Comparison of ENCODE assay signal across 12 cellular contexts in genomic region chr11:117239295-117239694, GRCh38. TPM values are rescaled to one million over a fixed set of nuclear protein-coding genes. Genes with fewer than 3 reads are reported as not detected.
DNase-seq lines count a peak whose midpoint lies in the region; ATAC-seq, FAIRE-seq and TF ChIP-seq lines count a peak whose summit lies in the region.
"Had no signal": no experiment of that assay in that cellular context is flagged by ENCODE, and none has a peak within 500 bp of the region (broad histone marks: within the 10 kb centered on the region; RNA-seq: fewer than 3 reads in every experiment).

No MANE protein-coding gene starts in this region.

- in situ Hi-C loops in K562 (cut with MboI), result loop anchor here (25.0 kb wide), 1 partner anchor 727 kb away; no protein-coding TSS in a partner anchor

- H3K9ac ChIP-seq in K562 (ENCODE audit: insufficient read depth in 1 of 2, low read depth in 2 of 2, low read length in 2 of 2), result no peak overlapping the region

- H2AFZ ChIP-seq in K562 (ENCODE audit: low read depth, low read length), result no peak overlapping the region

- no peak overlapping the region for H3K4me3 ChIP-seq in K562

- no peak for FAIRE-seq in K562 (lab: Jason Lieb, UNC)

- H3K9me3 ChIP-seq in K562 (replicated peaks; ENCODE audit: control insufficient read depth, insufficient read depth, low read depth, low read length), result no peaks in the 10 kb centered on the region

- no peaks in the 10 kb centered on the region for H4K20me1 ChIP-seq in K562 (replicated peaks; ENCODE audit: control insufficient read depth, insufficient read depth, low read length)

- TF ChIP-seq EP300 in K562 (IDR thresholded peaks at IDR 0.05; ENCODE audit: low read length), result no peak

- ATAC-seq in K562 (peak; percentile 38; the same call in 1 of the 3 replicates), HG03442 (IDR thresholded peaks at IDR 0.05; ENCODE audit: unreplicated experiment) (no peak)
- ATAC-seq in activated CD8-positive, alpha-beta memory T cell treated with anti-CD3 and anti-CD28 coated beads, Interleukin-2, amount 10 ng/mL, durations not matched to agents 7 days and 5 days, result no peak
- ATAC-seq: left lobe of liver, WTC11 had no signal

- intact Hi-C loops in K562 (cut with micrococcal nuclease), result no loop called here

- peaks cover 50% of the 10 kb centered on the region; the same call in 2 of the 3 replicates for H3K36me3 ChIP-seq in K562 (ENCODE audit: control insufficient read depth, insufficient read depth, low read length)

- no peak for TF ChIP-seq POLR2A in K562 (conservative IDR thresholded peaks at IDR 0.05)

- H3K27me3 ChIP-seq in K562 (ENCODE audit: control insufficient read depth in 2 of 2, insufficient read depth in 2 of 2, low read length in 2 of 2), result no peaks in the 10 kb centered on the region

- CTCF ChIA-PET in K562 (lab: Yijun Ruan, JAX; ENCODE audit: low intra/inter-chr PET ratio), result no interaction called here
- CTCF ChIA-PET in activated CD8-positive, alpha-beta memory T cell treated with anti-CD3 and anti-CD28 coated beads, Interleukin-2, amount 10 ng/mL, durations not matched to agents 7 days and 5 days (lab: Charles Lee), result interaction anchor here (1.3 to 1.7 kb wide), 2 partner anchors 12 to 89 kb away, joined by 5 to 6 read pairs; partner anchors contain the start of gene CEP164

- no peak overlapping the region for H3K4me2 ChIP-seq in K562 (ENCODE audit: insufficient read depth, low read length)

- peaks cover 3% of the 10 kb centered on the region; the same call in 1 of the 3 replicates for H3K79me2 ChIP-seq in K562 (ENCODE audit: control insufficient read depth, insufficient read depth, low read length)

- no TSS peak for BruUV-seq in K562 (replicated peaks; lab: Mats Ljungman, UMichigan)

- POLR2A ChIA-PET in K562 (lab: Yijun Ruan, JAX), result interaction anchor here (1.0 kb wide), 1 partner anchor 86 kb away, joined by 3 read pairs; no protein-coding TSS in a partner anchor

- no peak overlapping the region for H3K27ac Mint-ChIP-seq in activated CD8-positive, alpha-beta memory T cell treated with anti-CD3 and anti-CD28 coated beads, Interleukin-2, amount 10 ng/mL, durations not matched to agents 7 days and 5 days
- H3K27ac Mint-ChIP-seq: CD4-positive, alpha-beta T cell; WTC11 had no signal

- WGBS in K562 (ENCODE audit: insufficient coverage, low coverage, missing lambda C conversion rate), result 72% methylated on average over 6 of the region's 6 CpGs

- H3K27ac ChIP-seq in K562 (ENCODE audit: extremely low read depth, low read depth, low read length), result no peak overlapping the region

- no peaks in the 10 kb centered on the region for H3K27me3 Mint-ChIP-seq in activated CD8-positive, alpha-beta memory T cell treated with anti-CD3 and anti-CD28 coated beads, Interleukin-2, amount 10 ng/mL, durations not matched to agents 7 days and 5 days
- H3K27me3 Mint-ChIP-seq: CD4-positive, alpha-beta T cell had no signal

- no peaks in the 10 kb centered on the region for H3K4me1 ChIP-seq in K562 (replicated peaks in 1 of 2; ENCODE audit: control insufficient read depth in 2 of 2, insufficient read depth in 2 of 2, low read length in 2 of 2)

- H3K9me1 ChIP-seq in K562 (ENCODE audit: control insufficient read depth, insufficient read depth, low read length), result no peaks in the 10 kb centered on the region

- TF ChIP-seq CTCF in AG09319 (IDR thresholded peaks at IDR 0.05; ENCODE audit: low read depth, low read length) (peak; percentile 67), K562 (IDR thresholded peaks at IDR 0.05 in 2 of 3, conservative IDR thresholded peaks at IDR 0.05 in 1 of 3; ENCODE audit: insufficient read depth in 2 of 3, low read depth in 1 of 3, low read length in 3 of 3) (0 out of 6 replicates have a peak, but pooled peaks of 1 of the 3 experiments have one; percentile 17)

- H3K36me3 Mint-ChIP-seq in activated CD8-positive, alpha-beta memory T cell treated with anti-CD3 and anti-CD28 coated beads, Interleukin-2, amount 10 ng/mL, durations not matched to agents 7 days and 5 days, result peaks cover 7% of the 10 kb centered on the region

- DNase-seq in AG09319 (ENCODE audit: extremely low read depth, low read depth) (peak; percentile 63), Kasumi-1 (lab: John Stamatoyannopoulos, UW) (peak; percentile 11 to 21), K562 (ENCODE audit: extremely low read depth in 1 of 4, low spot score in 3 of 4) (no peak), kidney tubule cell (ENCODE audit: low spot score) (peak; percentile 65), DMS 273 treated with DMSO at 0.1 percent for 48 hours (lab: John Stamatoyannopoulos, UW) (no peak)
- DNase-seq in activated naive CD4-positive, alpha-beta T cell treated with Interleukin-2 at 50 U/mL for 16 hours, result no peak
- no peak for DNase-seq in activated CD8-positive, alpha-beta memory T cell treated with anti-CD3 and anti-CD28 coated beads, Interleukin-2, amount 10 ng/mL, durations not matched to agents 7 days and 5 days
- DNase-seq: CD4-positive, alpha-beta T cell; NCI-H1092 had no signal

- H3K4me1 Mint-ChIP-seq in activated CD8-positive, alpha-beta memory T cell treated with anti-CD3 and anti-CD28 coated beads, Interleukin-2, amount 10 ng/mL, durations not matched to agents 7 days and 5 days, result peaks cover 3% of the 10 kb centered on the region

- H3K9me3 Mint-ChIP-seq in activated CD8-positive, alpha-beta memory T cell treated with anti-CD3 and anti-CD28 coated beads, Interleukin-2, amount 10 ng/mL, durations not matched to agents 7 days and 5 days (ENCODE audit: low read depth), result no peaks in the 10 kb centered on the region
- H3K9me3 Mint-ChIP-seq: CD4-positive, alpha-beta T cell; WTC11 had no signal

- H3K4me3 Mint-ChIP-seq in activated CD8-positive, alpha-beta memory T cell treated with anti-CD3 and anti-CD28 coated beads, Interleukin-2, amount 10 ng/mL, durations not matched to agents 7 days and 5 days, result no peak overlapping the region
- H3K4me3 Mint-ChIP-seq: CD4-positive, alpha-beta T cell; WTC11 had no signal

- no peak for TF ChIP-seq RAD21 in K562 (CRISPR knock-in tag; conservative IDR thresholded peaks at IDR 0.05 in 1 of 2, IDR thresholded peaks at IDR 0.05 in 1 of 2)

RNA-seq across cellular contexts. Expression of gene RNF214, which starts 6.8 kb away (rescaled TPM):
- total RNA-seq in K562 (2011; cell fraction: chromatin; rRNA removed; ENCODE audit: low replicate concordance), result 50.5 and 69.2 TPM in 2 replicates
- 27.5 and 29.7 TPM in 2 replicates for total RNA-seq in K562 (2011; cell fraction: nucleolus; rRNA removed)
- total RNA-seq in K562 (2011; cell fraction: nucleoplasm; rRNA removed), result 50.4 and 53.5 TPM in 2 replicates
- total RNA-seq in K562 (2014; rRNA removed), result 6.6 and 10.1 TPM in 2 replicates
- 11.9 and 13.5 TPM in 2 replicates for total RNA-seq in K562 (2014; rRNA removed; fragmentation: Illumina TruSeq; extraction: Trizol)
- 9.5 and 10.2 TPM in 2 replicates for total RNA-seq in K562 (2015; rRNA removed; fragmentation: Illumina TruSeq; extraction: Trizol)
- 22.3 and 24.8 TPM in 2 replicates for total RNA-seq in K562 (2021)
- polyA plus RNA-seq in K562 (2011; rRNA removed), result 12.6 and 18.0 TPM in 2 replicates
- polyA plus RNA-seq in K562 (2011; cell fraction: cytosol; rRNA removed), result 12.9 and 16.7 TPM in 2 replicates
- polyA plus RNA-seq in K562 (2011; cell fraction: nucleus; rRNA removed), result 28.9 and 44.6 TPM in 2 replicates
- polyA plus RNA-seq in K562 (2012), result 12.9 and 16.1 TPM in 2 replicates
- polyA plus RNA-seq in K562 (2014; fragmentation: Illumina TruSeq; extraction: Trizol), result 20.2 and 22.7 TPM in 2 replicates
- 1 to 10 TPM; 6.6 to 7.4 TPM for polyA plus RNA-seq in K562 (2014; fragmentation: Nextera tagmentation; extraction: Ambion mirVana)
- 11.6 and 12.1 TPM in 2 replicates for polyA plus RNA-seq in K562 (2014; rRNA removed)
- 22.6 and 29.9 TPM in 2 replicates for polyA minus RNA-seq in K562 (2011; rRNA and poly(A)+ RNA removed)
- polyA minus RNA-seq in K562 (2011; cell fraction: cytosol; rRNA and poly(A)+ RNA removed), result 14.1 and 26.8 TPM in 2 replicates
- 17.6 and 23.9 TPM in 2 replicates for polyA minus RNA-seq in K562 (2011; cell fraction: nucleus; rRNA and poly(A)+ RNA removed)
- 10 to 100 TPM; 18.5 to 20.5 TPM for total RNA-seq in activated CD8-positive, alpha-beta memory T cell treated with anti-CD3 and anti-CD28 coated beads, Interleukin-2, amount 10 ng/mL, durations not matched to agents 7 days and 5 days

RNA-seq across cellular contexts. Expression of gene PCSK7, which starts 7.4 kb away (rescaled TPM):
- 109 and 170 TPM in 2 replicates for total RNA-seq in K562 (2011; cell fraction: chromatin; rRNA removed; ENCODE audit: low replicate concordance)
- total RNA-seq in K562 (2011; cell fraction: nucleolus; rRNA removed), result 70.1 and 82.7 TPM in 2 replicates
- 95.3 and 149 TPM in 2 replicates for total RNA-seq in K562 (2011; cell fraction: nucleoplasm; rRNA removed)
- total RNA-seq in K562 (2014; rRNA removed), result 15.2 and 20.8 TPM in 2 replicates
- 15.2 and 15.6 TPM in 2 replicates for total RNA-seq in K562 (2014; rRNA removed; fragmentation: Illumina TruSeq; extraction: Trizol)
- total RNA-seq in K562 (2015; rRNA removed; fragmentation: Illumina TruSeq; extraction: Trizol), result 16.7 and 18.2 TPM in 2 replicates
- 29.2 and 30.4 TPM in 2 replicates for total RNA-seq in K562 (2021)
- 14.9 and 15.6 TPM in 2 replicates for polyA plus RNA-seq in K562 (2011; rRNA removed)
- polyA plus RNA-seq in K562 (2011; cell fraction: cytosol; rRNA removed), result 12.6 and 18.1 TPM in 2 replicates
- 52.6 and 75.4 TPM in 2 replicates for polyA plus RNA-seq in K562 (2011; cell fraction: nucleus; rRNA removed)
- polyA plus RNA-seq in K562 (2012), result 14.7 and 15.3 TPM in 2 replicates
- 19.9 and 22.1 TPM in 2 replicates for polyA plus RNA-seq in K562 (2014; fragmentation: Illumina TruSeq; extraction: Trizol)
- polyA plus RNA-seq in K562 (2014; fragmentation: Nextera tagmentation; extraction: Ambion mirVana), result 1 to 10 TPM; 3.1 to 3.9 TPM
- 25.3 and 27.7 TPM in 2 replicates for polyA plus RNA-seq in K562 (2014; rRNA removed)
- polyA minus RNA-seq in K562 (2011; rRNA and poly(A)+ RNA removed), result 14.8 and 19.1 TPM in 2 replicates
- 10.0 and 10.3 TPM in 2 replicates for polyA minus RNA-seq in K562 (2011; cell fraction: cytosol; rRNA and poly(A)+ RNA removed)
- polyA minus RNA-seq in K562 (2011; cell fraction: nucleus; rRNA and poly(A)+ RNA removed), result 21.3 and 21.8 TPM in 2 replicates
- 100 to 1,000 TPM; 121 to 140 TPM for total RNA-seq in activated CD8-positive, alpha-beta memory T cell treated with anti-CD3 and anti-CD28 coated beads, Interleukin-2, amount 10 ng/mL, durations not matched to agents 7 days and 5 days

RNA-seq across cellular contexts. Expression of gene TAGLN, which starts 40.1 kb away (rescaled TPM):
- total RNA-seq in K562 (2011; cell fraction: chromatin; rRNA removed; ENCODE audit: low replicate concordance), result 19.3 and 31.5 TPM in 2 replicates
- 15.1 and 17.0 TPM in 2 replicates for total RNA-seq in K562 (2011; cell fraction: nucleolus; rRNA removed)
- total RNA-seq in K562 (2011; cell fraction: nucleoplasm; rRNA removed), result 12.9 and 14.2 TPM in 2 replicates
- 0.95 and 1.3 TPM in 2 replicates for total RNA-seq in K562 (2014; rRNA removed)
- 1.1 and 1.4 TPM in 2 replicates for total RNA-seq in K562 (2014; rRNA removed; fragmentation: Illumina TruSeq; extraction: Trizol)
- 0.87 and 1.2 TPM in 2 replicates for total RNA-seq in K562 (2015; rRNA removed; fragmentation: Illumina TruSeq; extraction: Trizol)
- total RNA-seq in K562 (2021), result 3.5 and 3.6 TPM in 2 replicates
- polyA plus RNA-seq in K562 (2011; rRNA removed), result 3.0 and 3.1 TPM in 2 replicates
- 1.3 and 1.4 TPM in 2 replicates for polyA plus RNA-seq in K562 (2011; cell fraction: cytosol; rRNA removed)
- 22.1 and 23.9 TPM in 2 replicates for polyA plus RNA-seq in K562 (2011; cell fraction: nucleus; rRNA removed)
- polyA plus RNA-seq in K562 (2012), result 2.5 and 5.8 TPM in 2 replicates
- 2.4 and 2.8 TPM in 2 replicates for polyA plus RNA-seq in K562 (2014; fragmentation: Illumina TruSeq; extraction: Trizol)
- under 1 TPM; 0.21 to 0.56 TPM for polyA plus RNA-seq in K562 (2014; fragmentation: Nextera tagmentation; extraction: Ambion mirVana)
- polyA plus RNA-seq in K562 (2014; rRNA removed), result 3.2 and 4.9 TPM in 2 replicates
- polyA minus RNA-seq in K562 (2011; rRNA and poly(A)+ RNA removed), result 1.7 and 2.7 TPM in 2 replicates
- 2.0 TPM in 1 of 2 replicates, not detected in the other for polyA minus RNA-seq in K562 (2011; cell fraction: cytosol; rRNA and poly(A)+ RNA removed)
- polyA minus RNA-seq in K562 (2011; cell fraction: nucleus; rRNA and poly(A)+ RNA removed), result 3.2 and 3.3 TPM in 2 replicates
- 1 to 10 TPM; 2.3 to 2.7 TPM for total RNA-seq in activated CD8-positive, alpha-beta memory T cell treated with anti-CD3 and anti-CD28 coated beads, Interleukin-2, amount 10 ng/mL, durations not matched to agents 7 days and 5 days

RNA-seq across cellular contexts. Expression of gene BACE1-AS, which starts 51.9 kb away (rescaled TPM):
- 14.1 and 15.2 TPM in 2 replicates for total RNA-seq in K562 (2011; cell fraction: chromatin; rRNA removed; ENCODE audit: low replicate concordance)
- total RNA-seq in K562 (2011; cell fraction: nucleolus; rRNA removed), result 7.5 and 8.3 TPM in 2 replicates
- total RNA-seq in K562 (2011; cell fraction: nucleoplasm; rRNA removed), result 14.1 and 25.7 TPM in 2 replicates
- total RNA-seq in K562 (2014; rRNA removed) (3.1 and 3.8 TPM in 2 replicates), K562 (2014; rRNA removed; fragmentation: Illumina TruSeq; extraction: Trizol) (2.9 and 3.9 TPM in 2 replicates), K562 (2015; rRNA removed; fragmentation: Illumina TruSeq; extraction: Trizol) (3.0 TPM in 2 replicates), K562 (2021) (4.7 and 5.9 TPM in 2 replicates)
- polyA plus RNA-seq in K562 (2011; rRNA removed) (3.7 and 5.3 TPM in 2 replicates), K562 (2014; fragmentation: Illumina TruSeq; extraction: Trizol) (4.5 and 4.8 TPM in 2 replicates), K562 (2014; fragmentation: Nextera tagmentation; extraction: Ambion mirVana) (1 to 10 TPM; 3.2 to 8.2 TPM), K562 (2014; rRNA removed) (2.2 and 3.8 TPM in 2 replicates)
- 2.2 and 7.1 TPM in 2 replicates for polyA plus RNA-seq in K562 (2011; cell fraction: cytosol; rRNA removed)
- 8.0 and 9.5 TPM in 2 replicates for polyA plus RNA-seq in K562 (2011; cell fraction: nucleus; rRNA removed)
- polyA plus RNA-seq in K562 (2012), result 2.0 and 4.7 TPM in 2 replicates
- 6.7 and 6.9 TPM in 2 replicates for polyA minus RNA-seq in K562 (2011; rRNA and poly(A)+ RNA removed)
- polyA minus RNA-seq in K562 (2011; cell fraction: cytosol; rRNA and poly(A)+ RNA removed), result 4.1 and 5.3 TPM in 2 replicates
- polyA minus RNA-seq in K562 (2011; cell fraction: nucleus; rRNA and poly(A)+ RNA removed), result 5.0 and 6.8 TPM in 2 replicates
- 1 to 10 TPM; 4.5 to 5.1 TPM for total RNA-seq in activated CD8-positive, alpha-beta memory T cell treated with anti-CD3 and anti-CD28 coated beads, Interleukin-2, amount 10 ng/mL, durations not matched to agents 7 days and 5 days

Comparison
In these comparisons a context has a peak if more than half of its experiments do, and no peak if none do; other contexts are left out.
1. DNase-seq: peak in AG09319 (single experiment), Kasumi-1 (2 of 2) and kidney tubule cell (single experiment); none in K562 (0 of 4), DMS 273 treated with DMSO at 0.1 percent for 48 hours (single experiment), activated naive CD4-positive, alpha-beta T cell treated with Interleukin-2 at 50 U/mL for 16 hours (single experiment) and activated CD8-positive, alpha-beta memory T cell treated with anti-CD3 and anti-CD28 coated beads, Interleukin-2, amount 10 ng/mL, durations not matched to agents 7 days and 5 days (single experiment).